In the genomic region with DNA sequence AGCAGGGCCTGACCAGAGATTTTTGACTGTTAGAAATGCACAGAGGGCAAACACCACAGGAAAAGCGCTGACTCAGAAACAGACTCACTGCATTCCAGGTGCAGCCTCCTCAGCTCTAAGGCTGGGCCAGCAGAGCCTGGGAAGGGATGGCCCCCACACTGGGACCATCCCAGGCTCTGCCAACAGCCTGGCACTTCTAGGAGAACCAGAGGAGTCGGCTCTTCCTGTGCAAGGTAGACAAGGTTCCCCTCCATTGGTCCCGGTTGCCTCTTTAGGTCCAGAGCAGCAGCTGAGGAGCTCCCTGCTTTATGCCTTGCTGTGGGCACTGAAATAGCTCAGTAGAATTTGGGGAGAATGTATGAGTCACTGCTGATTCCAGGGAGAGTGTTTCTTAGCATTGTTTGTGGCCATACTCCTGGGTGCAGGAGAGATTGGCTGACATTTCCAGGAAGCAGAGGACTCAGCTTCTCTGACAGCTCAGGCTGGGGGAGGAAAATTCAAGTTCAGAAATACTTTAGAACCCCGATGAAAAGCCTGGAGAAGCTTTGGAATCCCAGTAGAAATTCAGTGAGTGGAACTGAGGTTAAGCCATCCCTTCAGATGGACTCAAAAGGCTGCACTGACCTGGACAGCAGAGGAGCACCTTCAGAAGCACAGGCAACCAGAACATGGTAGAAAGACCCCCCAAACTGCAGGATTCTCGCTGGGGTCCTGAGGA, we compare ENCODE assay signal across 1 cellular context.
TF ChIP-seq lines count a peak whose summit lies in the region.

No MANE protein-coding gene starts in this region.

TF ChIP-seq in HepG2, 621 proteins besides CTCF, POLR2A, EP300 and RAD21:
- TF ChIP-seq MAFK (conservative IDR thresholded peaks at IDR 0.05 in 1 of 2, IDR thresholded peaks at IDR 0.05 in 1 of 2; ENCODE audit: low read length in 2 of 2) (peak; percentile 28 to 68; a peak in 2 of 4 replicates), MAFF (IDR thresholded peaks at IDR 0.05; ENCODE audit: low read depth, low read length) (peak; percentile 62), ATF1 (CRISPR knock-in tag; IDR thresholded peaks at IDR 0.05) (no peak), NFIB (CRISPR knock-in tag; IDR thresholded peaks at IDR 0.05; ENCODE audit: borderline replicate concordance) (no peak), SATB2 (CRISPR knock-in tag; IDR thresholded peaks at IDR 0.05) (no peak), ZNF773 (CRISPR knock-in tag; IDR thresholded peaks at IDR 0.05; ENCODE audit: borderline replicate concordance) (no peak)
